ENCODE assay signal across 7 cellular contexts in genomic region chr10:2784766-2785165, GRCh38.
"Had no signal": no experiment of that assay in that cellular context is flagged by ENCODE, and none has a peak within 500 bp of the region (broad histone marks: within the 10 kb centered on the region; RNA-seq: fewer than 3 reads in every experiment).

No MANE protein-coding gene starts in this region.

- ATAC-seq: HepG2, K562 had no signal

- H3K27ac ChIP-seq: HL-60 had no signal

- H3K4me3 ChIP-seq: K562 had no signal

- DNase-seq: IMR-90, KBM-7, KG1 had no signal

- H3K36me3 Mint-ChIP-seq: IgD-negative memory B cell had no signal

- H3K27ac Mint-ChIP-seq: IgD-negative memory B cell had no signal
